8 cellular contexts compared by ENCODE assay signal in genomic region chr13:45108716-45109706, GRCh38. TPM values are rescaled to one million over a fixed set of nuclear protein-coding genes. Genes with fewer than 3 reads are reported as not detected.
DNase-seq lines count a peak whose midpoint lies in the region; ATAC-seq lines count a peak whose summit lies in the region.

No MANE protein-coding gene starts in this region.

- no peaks in the 10 kb centered on the region for H3K36me3 Mint-ChIP-seq in activated T-cell treated with anti-CD3 and anti-CD28 coated beads, Interleukin-2, amount 50 U/mL, for 24 hours (ENCODE audit: low read depth)
- H3K36me3 Mint-ChIP-seq in stimulated activated naive CD8-positive, alpha-beta T cell treated with anti-CD3 and anti-CD28 coated beads, Interleukin-15, Interleukin-2, amounts not matched to agents 100 ng/mL and 50 ng/mL, for 24 hours (ENCODE audit: low read depth), result no peaks in the 10 kb centered on the region

- peak; percentile 78 for ATAC-seq in HG03159 (IDR thresholded peaks at IDR 0.05; ENCODE audit: unreplicated experiment)

- intact Hi-C loops in posterior vena cava (cut with DNase I), result no loop called here

- no peak overlapping the region for H3K4me3 Mint-ChIP-seq in activated T-cell treated with anti-CD3 and anti-CD28 coated beads, Interleukin-2, amount 50 U/mL, for 24 hours
- H3K4me3 Mint-ChIP-seq in stimulated activated naive CD8-positive, alpha-beta T cell treated with anti-CD3 and anti-CD28 coated beads, Interleukin-15, Interleukin-2, amounts not matched to agents 100 ng/mL and 50 ng/mL, for 24 hours, result peak overlapping the region; percentile 30

- no peak for DNase-seq in activated T-cell treated with anti-CD3 and anti-CD28 coated beads, Interleukin-2, amount 50 U/mL, for 24 hours
- no peak for DNase-seq in activated T-cell treated with anti-CD3 and anti-CD28 coated beads, Interleukin-2, amount 50 U/mL, for 1 hour
- DNase-seq in astrocyte of the hippocampus (ENCODE audit: low read depth, low spot score) (peak; percentile 76), SW 1271 (lab: John Stamatoyannopoulos, UW) (no peak), DMS114 treated with DMSO at 0.1 percent for 48 hours (lab: John Stamatoyannopoulos, UW; ENCODE audit: unreplicated experiment) (no peak), posterior vena cava (ENCODE audit: low spot score) (no peak)

- no peaks in the 10 kb centered on the region for H3K9me3 Mint-ChIP-seq in activated T-cell treated with anti-CD3 and anti-CD28 coated beads, Interleukin-2, amount 50 U/mL, for 24 hours
- no peaks in the 10 kb centered on the region for H3K9me3 Mint-ChIP-seq in stimulated activated naive CD8-positive, alpha-beta T cell treated with anti-CD3 and anti-CD28 coated beads, Interleukin-15, Interleukin-2, amounts not matched to agents 100 ng/mL and 50 ng/mL, for 24 hours

- H3K27me3 Mint-ChIP-seq in activated T-cell treated with anti-CD3 and anti-CD28 coated beads, Interleukin-2, amount 50 U/mL, for 24 hours, result peaks cover 11% of the 10 kb centered on the region
- H3K27me3 Mint-ChIP-seq in stimulated activated naive CD8-positive, alpha-beta T cell treated with anti-CD3 and anti-CD28 coated beads, Interleukin-15, Interleukin-2, amounts not matched to agents 100 ng/mL and 50 ng/mL, for 24 hours, result peaks cover 9% of the 10 kb centered on the region

- H3K4me1 Mint-ChIP-seq in activated T-cell treated with anti-CD3 and anti-CD28 coated beads, Interleukin-2, amount 50 U/mL, for 24 hours (ENCODE audit: low read depth), result peaks cover 11% of the 10 kb centered on the region
- peaks cover 13% of the 10 kb centered on the region for H3K4me1 Mint-ChIP-seq in stimulated activated naive CD8-positive, alpha-beta T cell treated with anti-CD3 and anti-CD28 coated beads, Interleukin-15, Interleukin-2, amounts not matched to agents 100 ng/mL and 50 ng/mL, for 24 hours (ENCODE audit: low read depth)

- H3K27ac Mint-ChIP-seq in activated T-cell treated with anti-CD3 and anti-CD28 coated beads, Interleukin-2, amount 50 U/mL, for 24 hours, result peak overlapping the region; percentile 58
- H3K27ac Mint-ChIP-seq in stimulated activated naive CD8-positive, alpha-beta T cell treated with anti-CD3 and anti-CD28 coated beads, Interleukin-15, Interleukin-2, amounts not matched to agents 100 ng/mL and 50 ng/mL, for 24 hours, result peak overlapping the region; percentile 59

RNA-seq across cellular contexts. Expression of gene GTF2F2, which starts 11.3 kb away (rescaled TPM):
- total RNA-seq in posterior vena cava, result 10 to 100 TPM; 13.0 to 15.9 TPM
